17 cellular contexts compared by ENCODE assay signal in genomic region chr9:126496781-126497667, GRCh38.
DNase-seq lines count a peak whose midpoint lies in the region; ATAC-seq and TF ChIP-seq lines count a peak whose summit lies in the region.
"Had no signal": no experiment of that assay in that cellular context is flagged by ENCODE, and none has a peak within 500 bp of the region (broad histone marks: within the 10 kb centered on the region; RNA-seq: fewer than 3 reads in every experiment).

No MANE protein-coding gene starts in this region.

- H3K4me2 ChIP-seq in BLaER1 treated with 17β-estradiol and CSF1 and Interleukin-3, amounts not matched to agents 10 nM and 100 nM, result peak overlapping the region; percentile 85 to 99 (median 96)

- no peak for TF ChIP-seq EP300 in sigmoid colon (IDR thresholded peaks at IDR 0.05)

- H3K27ac ChIP-seq in BLaER1 treated with 17β-estradiol and CSF1 and Interleukin-3, amounts not matched to agents 10 nM and 100 nM, result peak overlapping the region in 5 of 11 experiments; percentile 20 to 57 (median 51); a peak in 10 of 22 replicates
- H3K27ac ChIP-seq in lower lobe of right lung (no peak overlapping the region), sigmoid colon (no peak overlapping the region), prostate gland (no peak overlapping the region)

- WGBS in sigmoid colon, 2 donors, result 88 to 91% methylated on average over 15 of the region's 15 CpGs
- 93% methylated on average over 15 of the region's 15 CpGs for WGBS in prostate gland

- H3K27me3 Mint-ChIP-seq in chondrocyte (ENCODE audit: low read depth), result no peaks in the 10 kb centered on the region
- H3K27me3 Mint-ChIP-seq in activated T-cell treated with anti-CD3 and anti-CD28 coated beads, Interleukin-2, amount 50 U/mL, for 72 hours (ENCODE audit: low read depth), result peaks cover 13% of the 10 kb centered on the region

- peaks cover 38 to 53% (median 45%) of the 10 kb centered on the region in 10 experiments for H3K4me1 ChIP-seq in BLaER1 treated with 17β-estradiol and CSF1 and Interleukin-3, amounts not matched to agents 10 nM and 100 nM
- peaks cover 8% of the 10 kb centered on the region for H3K4me1 ChIP-seq in lower lobe of right lung
- H3K4me1 ChIP-seq in sigmoid colon, result peaks cover 0 to 26% (median 23%) of the 10 kb centered on the region in 4 donors
- H3K4me1 ChIP-seq in prostate gland (replicated peaks), result peaks cover 5% of the 10 kb centered on the region

- H3K4me3 ChIP-seq in BLaER1 treated with 17β-estradiol and CSF1 and Interleukin-3, amounts not matched to agents 10 nM and 100 nM, result no peak overlapping the region
- H3K4me3 ChIP-seq in lower lobe of right lung (no peak overlapping the region), sigmoid colon (no peak overlapping the region), prostate gland (no peak overlapping the region)

- TF ChIP-seq POLR2A in sigmoid colon (IDR thresholded peaks at IDR 0.05) (no peak), prostate gland (IDR thresholded peaks at IDR 0.05) (no peak), GM18505 (IDR thresholded peaks at IDR 0.05; ENCODE audit: borderline replicate concordance, extremely low read depth, insufficient read depth, insufficient read length) (no peak)

- H3K27ac Mint-ChIP-seq in chondrocyte (ENCODE audit: unreplicated experiment), result no peak overlapping the region
- no peak overlapping the region for H3K27ac Mint-ChIP-seq in activated T-cell treated with anti-CD3 and anti-CD28 coated beads, Interleukin-2, amount 50 U/mL, for 72 hours

- ATAC-seq in lower lobe of right lung (no peak), GM18505 (IDR thresholded peaks at IDR 0.05; ENCODE audit: unreplicated experiment) (no peak)
- ATAC-seq in activated T-cell treated with anti-CD3 and anti-CD28 coated beads, Interleukin-2, amount 50 U/mL, for 72 hours (replicated peaks in 1 of 2), result no peak
- ATAC-seq: HepG2 had no signal

- peak; percentile 70 for DNase-seq in chondrocyte (ENCODE audit: low spot score)
- DNase-seq in lower lobe of right lung, result peak; percentile 30
- peak; percentile 61 for DNase-seq in sigmoid colon
- no peak for DNase-seq in prostate gland (ENCODE audit: low spot score)
- no peak for DNase-seq in CD1c-positive myeloid dendritic cell (ENCODE audit: extremely low spot score)
- no peak for DNase-seq in activated T-cell treated with anti-CD3 and anti-CD28 coated beads, Interleukin-2, amount 50 U/mL, for 72 hours
- DNase-seq: BE2C, DMS53, NCI-H1105, NCI-H2081, NCI-H510A, NCI-H748 treated with DMSO at 0.1 percent for 48 hours, SHP77 treated with DMSO at 0.1 percent for 48 hours had no signal

- H3K36me3 ChIP-seq in BLaER1 treated with 17β-estradiol and CSF1 and Interleukin-3, amounts not matched to agents 10 nM and 100 nM, result no peaks in the 10 kb centered on the region
- H3K36me3 ChIP-seq in lower lobe of right lung (peaks cover 6% of the 10 kb centered on the region), sigmoid colon (peaks cover 0 to 3% (median 0%) of the 10 kb centered on the region in 4 donors), prostate gland (no peaks in the 10 kb centered on the region)
- H3K36me3 ChIP-seq: BE2C had no signal

- peaks cover 0 to 13% (median 11%) of the 10 kb centered on the region in 11 experiments; a peak in 14 of 22 replicates for H3K27me3 ChIP-seq in BLaER1 treated with 17β-estradiol and CSF1 and Interleukin-3, amounts not matched to agents 10 nM and 100 nM
- H3K27me3 ChIP-seq in lower lobe of right lung (ENCODE audit: low read depth), result peaks cover 5% of the 10 kb centered on the region
- H3K27me3 ChIP-seq in sigmoid colon, result no peaks in the 10 kb centered on the region
- H3K27me3 ChIP-seq in prostate gland (replicated peaks; ENCODE audit: insufficient read depth), result no peaks in the 10 kb centered on the region
- H3K27me3 ChIP-seq: BE2C had no signal

- H3K36me3 Mint-ChIP-seq in chondrocyte (ENCODE audit: low read depth), result peaks cover 2% of the 10 kb centered on the region
- H3K36me3 Mint-ChIP-seq in activated T-cell treated with anti-CD3 and anti-CD28 coated beads, Interleukin-2, amount 50 U/mL, for 72 hours (ENCODE audit: insufficient read depth in 2 of 2), result no peaks in the 10 kb centered on the region

- H3K4me1 Mint-ChIP-seq in chondrocyte (ENCODE audit: low read depth), result peaks cover 16% of the 10 kb centered on the region
- no peaks in the 10 kb centered on the region for H3K4me1 Mint-ChIP-seq in activated T-cell treated with anti-CD3 and anti-CD28 coated beads, Interleukin-2, amount 50 U/mL, for 72 hours (ENCODE audit: low read depth)

- TF ChIP-seq CTCF in chondrocyte (IDR thresholded peaks at IDR 0.05) (no peak), lower lobe of right lung (IDR thresholded peaks at IDR 0.05) (no peak), sigmoid colon (IDR thresholded peaks at IDR 0.05) (no peak), prostate gland (IDR thresholded peaks at IDR 0.05) (no peak)

- no peak overlapping the region for H3K4me3 Mint-ChIP-seq in chondrocyte (ENCODE audit: unreplicated experiment)
- no peak overlapping the region for H3K4me3 Mint-ChIP-seq in activated T-cell treated with anti-CD3 and anti-CD28 coated beads, Interleukin-2, amount 50 U/mL, for 72 hours
- H3K4me3 Mint-ChIP-seq: CD8-positive, alpha-beta memory T cell had no signal

- no peaks in the 10 kb centered on the region for H3K9me3 Mint-ChIP-seq in chondrocyte (ENCODE audit: low read depth)
- H3K9me3 Mint-ChIP-seq in activated T-cell treated with anti-CD3 and anti-CD28 coated beads, Interleukin-2, amount 50 U/mL, for 72 hours, result no peaks in the 10 kb centered on the region
- H3K9me3 Mint-ChIP-seq: CD8-positive, alpha-beta memory T cell had no signal

- no peaks in the 10 kb centered on the region for H3K9me3 ChIP-seq in BLaER1 treated with 17β-estradiol and CSF1 and Interleukin-3, amounts not matched to agents 10 nM and 100 nM (replicated peaks in 1 of 11)
- H3K9me3 ChIP-seq in lower lobe of right lung (no peaks in the 10 kb centered on the region), sigmoid colon (no peaks in the 10 kb centered on the region), prostate gland (no peaks in the 10 kb centered on the region)
- H3K9me3 ChIP-seq: BE2C had no signal

- intact Hi-C loops in lower lobe of right lung (cut with DNase I) (loop anchor here (10.0 kb wide), 1 partner anchor 182 kb away; no protein-coding TSS in a partner anchor), sigmoid colon (cut with DNase I) (loop anchor here (5.0 kb wide), 1 partner anchor 285 kb away; no protein-coding TSS in a partner anchor), prostate gland (cut with DNase I) (no loop called here)

- H3K9ac ChIP-seq in BLaER1 treated with 17β-estradiol and CSF1 and Interleukin-3, amounts not matched to agents 10 nM and 100 nM, result peak overlapping the region in 10 of 11 experiments; percentile 3 to 75 (median 34); a peak in 9 of 22 replicates

- peaks cover 0 to 27% (median 15%) of the 10 kb centered on the region in 11 experiments; a peak in 16 of 22 replicates for H4K20me1 ChIP-seq in BLaER1 treated with 17β-estradiol and CSF1 and Interleukin-3, amounts not matched to agents 10 nM and 100 nM

Comparison
In these comparisons a context has a peak if more than half of its experiments do, and no peak if none do; other contexts are left out.
1. DNase-seq: peak in chondrocyte (single experiment), lower lobe of right lung (single experiment) and sigmoid colon (single experiment); none in prostate gland (single experiment), CD1c-positive myeloid dendritic cell (single experiment) and activated T-cell treated with anti-CD3 and anti-CD28 coated beads, Interleukin-2, amount 50 U/mL, for 72 hours (0 of 2).